ENCODE assay signal across 20 cellular contexts in genomic region chr5:51043740-51044139, GRCh38.
"Had no signal": no experiment of that assay in that cellular context is flagged by ENCODE, and none has a peak within 500 bp of the region (broad histone marks: within the 10 kb centered on the region; RNA-seq: fewer than 3 reads in every experiment).

No MANE protein-coding gene starts in this region.

- H3K27me3 ChIP-seq: hepatocyte, stomach, vagina had no signal

- H3K9me3 ChIP-seq: stomach, vagina had no signal

- H3K36me3 ChIP-seq: stomach, vagina had no signal

- H3K27ac Mint-ChIP-seq: activated CD4-positive, alpha-beta T cell treated with anti-CD3 and anti-CD28 coated beads for 36 hours; activated CD8-positive, alpha-beta memory T cell treated with anti-CD3 and anti-CD28 coated beads, Interleukin-2, amount 10 ng/mL, durations not matched to agents 7 days and 5 days; activated naive CD8-positive, alpha-beta T cell treated with anti-CD3 and anti-CD28 coated beads, Interleukin-2, amount 10 ng/mL, durations not matched to agents 7 days and 5 days; effector memory CD8-positive, alpha-beta T cell; nephron progenitor cell; stimulated activated effector memory CD8-positive, alpha-beta T cell treated with anti-CD3 and anti-CD28 coated beads, Interleukin-12 subunit alpha, Interleukin-12 subunit beta, amount 100 ng/mL, for 72 hours; WTC11 had no signal

- ATAC-seq: activated CD4-positive, alpha-beta T cell treated with anti-CD3 and anti-CD28 coated beads for 36 hours; activated CD8-positive, alpha-beta memory T cell treated with anti-CD3 and anti-CD28 coated beads, Interleukin-2, amount 10 ng/mL, durations not matched to agents 7 days and 5 days; effector memory CD8-positive, alpha-beta T cell; sciatic nerve; stimulated activated effector memory CD8-positive, alpha-beta T cell treated with anti-CD3 and anti-CD28 coated beads, Interleukin-12 subunit alpha, Interleukin-12 subunit beta, amount 100 ng/mL, for 72 hours; WTC11 had no signal

- H3K9me3 Mint-ChIP-seq: activated naive CD8-positive, alpha-beta T cell treated with anti-CD3 and anti-CD28 coated beads, Interleukin-2, amount 10 ng/mL, durations not matched to agents 7 days and 5 days; effector memory CD8-positive, alpha-beta T cell; nephron progenitor cell; stimulated activated effector memory CD8-positive, alpha-beta T cell treated with anti-CD3 and anti-CD28 coated beads, Interleukin-12 subunit alpha, Interleukin-12 subunit beta, amount 100 ng/mL, for 72 hours; WTC11 had no signal

- DNase-seq: activated CD4-positive, alpha-beta T cell treated with anti-CD3 and anti-CD28 coated beads for 36 hours; activated CD4-positive, alpha-beta T cell treated with anti-CD3 and anti-CD28 coated beads, Interleukin-2, amount 50 U/mL, for 48 hours; activated CD8-positive, alpha-beta memory T cell treated with anti-CD3 and anti-CD28 coated beads, Interleukin-2, amount 10 ng/mL, durations not matched to agents 7 days and 5 days; activated naive CD8-positive, alpha-beta T cell treated with anti-CD3 and anti-CD28 coated beads, Interleukin-2, amount 10 ng/mL, durations not matched to agents 7 days and 5 days; amygdala; caudate nucleus; effector memory CD8-positive, alpha-beta T cell; foreskin fibroblast; islet precursor cell; nephron progenitor cell; nucleus accumbens; stimulated activated CD4-positive, alpha-beta T cell treated with anti-CD3 and anti-CD28 coated beads, Interleukin-4, amount 100 ng/mL, for 24 hours; stomach; trophoblast cell had no signal

- H3K4me1 ChIP-seq: stomach, vagina had no signal

- H3K36me3 Mint-ChIP-seq: activated CD8-positive, alpha-beta memory T cell treated with anti-CD3 and anti-CD28 coated beads, Interleukin-2, amount 10 ng/mL, durations not matched to agents 7 days and 5 days; activated naive CD8-positive, alpha-beta T cell treated with anti-CD3 and anti-CD28 coated beads, Interleukin-2, amount 10 ng/mL, durations not matched to agents 7 days and 5 days; stimulated activated effector memory CD8-positive, alpha-beta T cell treated with anti-CD3 and anti-CD28 coated beads, Interleukin-12 subunit alpha, Interleukin-12 subunit beta, amount 100 ng/mL, for 72 hours; WTC11 had no signal

- H3K27ac ChIP-seq: hepatocyte, stomach, vagina had no signal

- H3K4me3 ChIP-seq: hepatocyte, lung, stomach, vagina had no signal
